Comparison of ENCODE assay signal across 26 cellular contexts in the genomic region with DNA sequence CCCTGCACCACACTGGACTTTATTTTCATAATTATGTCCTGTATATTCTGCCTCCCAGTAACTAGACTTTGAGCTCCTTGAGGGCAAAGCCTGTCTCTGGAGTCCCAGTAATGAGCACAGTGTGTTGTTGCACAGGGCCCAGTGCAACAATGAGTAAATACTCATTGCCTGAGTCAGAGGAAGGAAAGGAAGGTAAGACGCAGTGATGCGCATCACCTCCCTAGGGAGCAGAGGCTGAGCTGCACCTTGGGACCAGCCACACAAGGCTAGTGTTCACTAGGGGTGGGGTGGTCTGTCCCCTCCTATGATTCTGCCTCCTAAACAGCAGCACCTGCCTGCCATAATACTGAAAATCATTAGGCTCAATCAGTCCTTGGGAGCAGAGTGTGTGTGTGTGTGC.
DNase-seq lines count a peak whose midpoint lies in the region; ATAC-seq and TF ChIP-seq lines count a peak whose summit lies in the region.
"Had no signal": no experiment of that assay in that cellular context is flagged by ENCODE, and none has a peak within 500 bp of the region (broad histone marks: within the 10 kb centered on the region; RNA-seq: fewer than 3 reads in every experiment).

No MANE protein-coding gene starts in this region.

- no peak overlapping the region for H3K4me3 Mint-ChIP-seq in activated CD4-positive, alpha-beta T cell treated with anti-CD3 and anti-CD28 coated beads, Interleukin-2, amount 10 ng/mL, durations not matched to agents 24 days and 14 days
- H3K4me3 Mint-ChIP-seq in activated CD4-positive, alpha-beta T cell treated with anti-CD3 and anti-CD28 coated beads, Interleukin-2, amount 10 ng/mL, durations not matched to agents 7 days and 5 days: no peak overlapping the region
- H3K4me3 Mint-ChIP-seq: CD4-positive, alpha-beta T cell; H9 had no signal

- ATAC-seq in psoas muscle: no peak
- ATAC-seq: HepG2, K562 had no signal

- TF ChIP-seq CTCF in psoas muscle (IDR thresholded peaks at IDR 0.05) (no peak), PC-9 (conservative IDR thresholded peaks at IDR 0.05) (no peak)

- no peak overlapping the region for H2AFZ ChIP-seq in PC-9
- H2AFZ ChIP-seq: GM23248 had no signal

- POLR2A ChIA-PET in activated CD4-positive, alpha-beta T cell treated with anti-CD3 and anti-CD28 coated beads, Interleukin-2, amount 10 ng/mL, durations not matched to agents 7 days and 5 days (lab: Charles Lee): no interaction called here
- POLR2A ChIA-PET in PC-9 (lab: Charles Lee; ENCODE audit: unreplicated experiment): no interaction called here

- 84 to 85% (median 84%) methylated on average over 2 of the region's 2 CpGs for WGBS in psoas muscle, 3 donors

- H3K27me3 Mint-ChIP-seq in activated CD4-positive, alpha-beta T cell treated with anti-CD3 and anti-CD28 coated beads, Interleukin-2, amount 10 ng/mL, durations not matched to agents 24 days and 14 days: no peaks in the 10 kb centered on the region
- no peaks in the 10 kb centered on the region for H3K27me3 Mint-ChIP-seq in activated CD4-positive, alpha-beta T cell treated with anti-CD3 and anti-CD28 coated beads, Interleukin-2, amount 10 ng/mL, durations not matched to agents 7 days and 5 days
- H3K27me3 Mint-ChIP-seq: CD4-positive, alpha-beta T cell had no signal

- H3K27me3 ChIP-seq in psoas muscle (ENCODE audit: insufficient read depth in 3 of 3, low read length in 2 of 3) (peaks cover 0 to 2% (median 0%) of the 10 kb centered on the region in 3 donors), PC-9 (ENCODE audit: insufficient read depth, low read depth) (no peaks in the 10 kb centered on the region)

- no peaks in the 10 kb centered on the region for H4K20me1 ChIP-seq in PC-9 (ENCODE audit: insufficient read depth)

- no peaks in the 10 kb centered on the region for H3K4me1 ChIP-seq in psoas muscle
- no peaks in the 10 kb centered on the region for H3K4me1 ChIP-seq in PC-9 (replicated peaks; ENCODE audit: insufficient read depth)

- DNase-seq in activated CD4-positive, alpha-beta T cell treated with anti-CD3 and anti-CD28 coated beads, Interleukin-2, amount 10 ng/mL, durations not matched to agents 24 days and 14 days: peak; percentile 43
- no peak for DNase-seq in activated CD4-positive, alpha-beta T cell treated with anti-CD3 and anti-CD28 coated beads, Interleukin-2, amount 10 ng/mL, durations not matched to agents 7 days and 5 days
- DNase-seq in islet precursor cell: peak; percentile 51
- DNase-seq in GM19238 (ENCODE audit: insufficient read length, low spot score): no peak
- DNase-seq in psoas muscle: no peak
- DNase-seq in PC-9: no peak
- DNase-seq: ACHN; CD4-positive, alpha-beta T cell; DMS53; GM23248; H9; Kasumi-1; MV-4-11; NCI-H1105 treated with DMSO at 0.1 percent for 48 hours; NCI-H146; NCI-H1930; NCI-H446; NCI-H524 treated with DMSO at 0.1 percent for 48 hours; NCI-H774; RPMI8226; SHP77 had no signal

- H3K79me2 ChIP-seq in PC-9 (ENCODE audit: low read depth): no peaks in the 10 kb centered on the region

- no peaks in the 10 kb centered on the region for H3K9me3 Mint-ChIP-seq in activated CD4-positive, alpha-beta T cell treated with anti-CD3 and anti-CD28 coated beads, Interleukin-2, amount 10 ng/mL, durations not matched to agents 24 days and 14 days
- H3K9me3 Mint-ChIP-seq in activated CD4-positive, alpha-beta T cell treated with anti-CD3 and anti-CD28 coated beads, Interleukin-2, amount 10 ng/mL, durations not matched to agents 7 days and 5 days: no peaks in the 10 kb centered on the region
- H3K9me3 Mint-ChIP-seq: CD4-positive, alpha-beta T cell; H9 had no signal

- no peaks in the 10 kb centered on the region for H3K9me2 ChIP-seq in PC-9 (ENCODE audit: insufficient read depth)

- no peak overlapping the region for H3K27ac Mint-ChIP-seq in activated CD4-positive, alpha-beta T cell treated with anti-CD3 and anti-CD28 coated beads, Interleukin-2, amount 10 ng/mL, durations not matched to agents 24 days and 14 days
- H3K27ac Mint-ChIP-seq in activated CD4-positive, alpha-beta T cell treated with anti-CD3 and anti-CD28 coated beads, Interleukin-2, amount 10 ng/mL, durations not matched to agents 7 days and 5 days: no peak overlapping the region
- H3K27ac Mint-ChIP-seq: CD4-positive, alpha-beta T cell had no signal

- H3K4me2 ChIP-seq in PC-9: no peak overlapping the region

- intact Hi-C loops in activated CD4-positive, alpha-beta T cell treated with anti-CD3 and anti-CD28 coated beads, Interleukin-2, amount 10 ng/mL, durations not matched to agents 24 days and 14 days (cut with micrococcal nuclease): loop anchor here (5.0 kb wide), 2 partner anchors 455 to 470 kb away; no protein-coding TSS in a partner anchor
- intact Hi-C loops in psoas muscle (cut with DNase I): loop anchor here (5.0 to 10.0 kb wide), 2 partner anchors 180 to 457 kb away; no protein-coding TSS in a partner anchor
- intact Hi-C loops in PC-9 (cut with micrococcal nuclease; ENCODE audit: unreplicated experiment): no loop called here

- H3K4me3 ChIP-seq in psoas muscle (no peak overlapping the region), PC-9 (no peak overlapping the region)
- H3K4me3 ChIP-seq: GM23248, K562 had no signal

- BruUV-seq in PC-9 (replicated peaks; lab: Mats Ljungman, UMichigan): no TSS peak

- H3K36me3 Mint-ChIP-seq in activated CD4-positive, alpha-beta T cell treated with anti-CD3 and anti-CD28 coated beads, Interleukin-2, amount 10 ng/mL, durations not matched to agents 24 days and 14 days (ENCODE audit: low read depth): no peaks in the 10 kb centered on the region
- H3K36me3 Mint-ChIP-seq in activated CD4-positive, alpha-beta T cell treated with anti-CD3 and anti-CD28 coated beads, Interleukin-2, amount 10 ng/mL, durations not matched to agents 7 days and 5 days (ENCODE audit: low read depth): no peaks in the 10 kb centered on the region

- no peaks in the 10 kb centered on the region for H3K4me1 Mint-ChIP-seq in activated CD4-positive, alpha-beta T cell treated with anti-CD3 and anti-CD28 coated beads, Interleukin-2, amount 10 ng/mL, durations not matched to agents 24 days and 14 days
- no peaks in the 10 kb centered on the region for H3K4me1 Mint-ChIP-seq in activated CD4-positive, alpha-beta T cell treated with anti-CD3 and anti-CD28 coated beads, Interleukin-2, amount 10 ng/mL, durations not matched to agents 7 days and 5 days

- CTCF ChIA-PET in activated CD4-positive, alpha-beta T cell treated with anti-CD3 and anti-CD28 coated beads, Interleukin-2, amount 10 ng/mL, durations not matched to agents 7 days and 5 days (lab: Charles Lee): no interaction called here
- CTCF ChIA-PET in PC-9 (lab: Charles Lee): no interaction called here

- no peaks in the 10 kb centered on the region for H3K36me3 ChIP-seq in psoas muscle (ENCODE audit: insufficient read depth in 1 of 2, low read depth in 1 of 2)
- H3K36me3 ChIP-seq in PC-9 (ENCODE audit: low read depth): no peaks in the 10 kb centered on the region

- no peaks in the 10 kb centered on the region for H3F3A ChIP-seq in PC-9 (ENCODE audit: insufficient read depth, low read depth)

- H3K27ac ChIP-seq in angular gyrus (ENCODE audit: low read depth, low read length) (peak overlapping the region; percentile 22), temporal lobe (ENCODE audit: low read depth, low read length) (peak overlapping the region; percentile 41), psoas muscle (no peak overlapping the region), PC-9 (no peak overlapping the region)
- H3K27ac ChIP-seq: 22Rv1, GM23248 had no signal

- H3K9me3 ChIP-seq in psoas muscle: no peaks in the 10 kb centered on the region
- no peaks in the 10 kb centered on the region for H3K9me3 ChIP-seq in PC-9 (ENCODE audit: insufficient read depth, low read depth)

Comparison
In these comparisons a context has a peak if more than half of its experiments do, and no peak if none do; other contexts are left out.
1. DNase-seq: peak in activated CD4-positive, alpha-beta T cell treated with anti-CD3 and anti-CD28 coated beads, Interleukin-2, amount 10 ng/mL, durations not matched to agents 24 days and 14 days (single experiment) and islet precursor cell (single experiment); none in activated CD4-positive, alpha-beta T cell treated with anti-CD3 and anti-CD28 coated beads, Interleukin-2, amount 10 ng/mL, durations not matched to agents 7 days and 5 days (single experiment), GM19238 (single experiment), psoas muscle (0 of 2) and PC-9 (0 of 2).
2. H3K27ac ChIP-seq: peak in angular gyrus (single experiment) and temporal lobe (single experiment); none in psoas muscle (single experiment) and PC-9 (single experiment).